9 cellular contexts compared by ENCODE assay signal in the genomic region with DNA sequence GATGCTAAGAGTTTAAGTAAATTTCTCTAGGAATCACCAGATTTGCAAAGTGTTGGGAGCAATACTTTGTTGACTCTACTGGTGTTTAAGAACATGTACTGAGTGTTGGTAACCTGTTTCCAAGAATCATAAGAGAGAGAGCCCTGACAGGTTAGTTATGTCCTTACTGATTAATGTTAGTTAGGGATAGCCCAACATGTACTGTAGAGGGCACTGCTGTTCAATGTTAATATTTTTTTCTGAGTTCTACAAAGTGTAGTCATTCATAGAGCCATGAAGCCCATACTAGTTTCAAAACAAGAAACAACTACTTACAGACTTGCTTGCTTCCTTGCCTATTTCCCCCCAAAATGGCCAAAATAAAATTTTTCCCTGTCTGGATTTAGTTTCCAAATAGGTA. TPM values are rescaled to one million over a fixed set of nuclear protein-coding genes. Genes with fewer than 3 reads are reported as not detected.
A peak's percentile ranks its signal among the peaks of the same experiment; 100 is the strongest.
DNase-seq lines count a peak whose midpoint lies in the region; ATAC-seq and TF ChIP-seq lines count a peak whose summit lies in the region.
"Had no signal": no experiment of that assay in that cellular context is flagged by ENCODE, and none has a peak within 500 bp of the region (broad histone marks: within the 10 kb centered on the region; RNA-seq: fewer than 3 reads in every experiment).

No MANE protein-coding gene starts in this region.

- no peaks in the 10 kb centered on the region for H3K9me2 ChIP-seq in PC-9 (ENCODE audit: insufficient read depth)

- H3K79me2 ChIP-seq in PC-9 (ENCODE audit: low read depth) = no peaks in the 10 kb centered on the region

- no peaks in the 10 kb centered on the region for H3K4me1 ChIP-seq in PC-9 (replicated peaks; ENCODE audit: insufficient read depth)
- no peaks in the 10 kb centered on the region for H3K4me1 ChIP-seq in upper lobe of right lung

- H3K36me3 ChIP-seq in PC-9 (ENCODE audit: low read depth) (no peaks in the 10 kb centered on the region), upper lobe of right lung (no peaks in the 10 kb centered on the region)

- no peak overlapping the region for H3K4me3 ChIP-seq in PC-9
- H3K4me3 ChIP-seq in fibroblast of pulmonary artery (replicated peaks; ENCODE audit: low read depth, low read length) = no peak overlapping the region
- no peak overlapping the region for H3K4me3 ChIP-seq in upper lobe of right lung

- H3K9me3 ChIP-seq in PC-9 (ENCODE audit: insufficient read depth, low read depth) = no peaks in the 10 kb centered on the region
- no peaks in the 10 kb centered on the region for H3K9me3 ChIP-seq in upper lobe of right lung

- H3K4me2 ChIP-seq in PC-9 = no peak overlapping the region

- H4K20me1 ChIP-seq in PC-9 (ENCODE audit: insufficient read depth) = no peaks in the 10 kb centered on the region

- H3K27ac ChIP-seq in PC-9 (no peak overlapping the region), upper lobe of right lung (no peak overlapping the region)

- peak; percentile 48 for DNase-seq in DMS153 treated with DMSO at 0.1 percent for 48 hours (lab: John Stamatoyannopoulos, UW; ENCODE audit: unreplicated experiment)
- DNase-seq in PC-9 = no peak
- peak; percentile 76 for DNase-seq in fibroblast of pulmonary artery (ENCODE audit: low read depth)
- no peak for DNase-seq in upper lobe of right lung
- DNase-seq in left colon = no peak
- no peak for DNase-seq in NCI-H774 (lab: John Stamatoyannopoulos, UW)

- no peak overlapping the region for H2AFZ ChIP-seq in PC-9

- CTCF ChIA-PET in PC-9 (lab: Charles Lee) = no interaction called here

- intact Hi-C loops in PC-9 (cut with micrococcal nuclease; ENCODE audit: unreplicated experiment) (loop anchor here (1.0 to 2.0 kb wide), 2 partner anchors 38 to 303 kb away; no protein-coding TSS in a partner anchor), upper lobe of right lung (cut with DNase I) (no loop called here), left colon (cut with DNase I, micrococcal nuclease) (no loop called here)

- H3K27me3 ChIP-seq in PC-9 (ENCODE audit: insufficient read depth, low read depth) = no peaks in the 10 kb centered on the region
- no peaks in the 10 kb centered on the region for H3K27me3 ChIP-seq in upper lobe of right lung

- TF ChIP-seq CTCF in PC-9 (conservative IDR thresholded peaks at IDR 0.05) (peak; percentile 59), fibroblast of pulmonary artery (IDR thresholded peaks at IDR 0.05; ENCODE audit: low read length, missing control alignments) (peak; percentile 68), upper lobe of right lung (IDR thresholded peaks at IDR 0.05) (peak; percentile 22)

- POLR2A ChIA-PET in PC-9 (lab: Charles Lee; ENCODE audit: unreplicated experiment) = no interaction called here

- ATAC-seq in GM19455 (IDR thresholded peaks at IDR 0.05; ENCODE audit: unreplicated experiment) = peak; percentile 82
- ATAC-seq in HG03460 (IDR thresholded peaks at IDR 0.05; ENCODE audit: unreplicated experiment) = peak; percentile 83
- ATAC-seq in upper lobe of right lung = peak; percentile 72
- ATAC-seq in left colon = no peak

- BruUV-seq in PC-9 (replicated peaks; lab: Mats Ljungman, UMichigan) = no TSS peak

- no peaks in the 10 kb centered on the region for H3F3A ChIP-seq in PC-9 (ENCODE audit: insufficient read depth, low read depth)

RNA-seq across cellular contexts. Expression of gene TMPRSS11D, which starts 11.9 kb away (rescaled TPM):
- total RNA-seq in PC-9 (2021) (not detected in 2 replicates), upper lobe of right lung (not detected), left colon (not detected)
- total RNA-seq: skeletal muscle tissue had no signal

Comparison
In these comparisons a context has a peak if more than half of its experiments do, and no peak if none do; other contexts are left out.
1. DNase-seq: peak in DMS153 treated with DMSO at 0.1 percent for 48 hours (single experiment) and fibroblast of pulmonary artery (single experiment); none in PC-9 (0 of 2), upper lobe of right lung (single experiment), left colon (0 of 2) and NCI-H774 (single experiment).
2. Peak in every context shown above with its lines, with median percentiles within 50 percentile points of each other: CTCF ChIP-seq.